In genomic region chr12:112303004-112303403, GRCh38 we compare ENCODE assay signal across 8 cellular contexts.
DNase-seq lines count a peak whose midpoint lies in the region; ATAC-seq and TF ChIP-seq lines count a peak whose summit lies in the region.

No MANE protein-coding gene starts in this region.

- no peak overlapping the region for H3K4me3 ChIP-seq in heart right ventricle

- H3K9me3 Mint-ChIP-seq in endothelial cell (ENCODE audit: unreplicated experiment) = no peaks in the 10 kb centered on the region

- peaks cover 0 to 76% (median 12%) of the 10 kb centered on the region in 9 donors for H3K36me3 ChIP-seq in heart right ventricle

- H3K9me3 ChIP-seq in heart right ventricle = no peaks in the 10 kb centered on the region

- H3K4me1 ChIP-seq in heart right ventricle = peaks cover 0 to 24% (median 9%) of the 10 kb centered on the region in 9 donors

- H3K27me3 Mint-ChIP-seq in endothelial cell (ENCODE audit: unreplicated experiment) = peaks cover 1% of the 10 kb centered on the region

- peaks cover 7% of the 10 kb centered on the region for H3K4me1 Mint-ChIP-seq in endothelial cell (ENCODE audit: unreplicated experiment)

- no peak overlapping the region for H3K27ac ChIP-seq in heart right ventricle

- H3K27me3 ChIP-seq in heart right ventricle = no peaks in the 10 kb centered on the region

- intact Hi-C loops in heart right ventricle (cut with DNase I) = loop anchor here in 1 of 10 donors (10.0 kb wide), 1 partner anchor 82 kb away; the partner anchor contains the start of gene HECTD4

- DNase-seq in T1000 (lab: John Stamatoyannopoulos, UW) (peak; percentile 60), dedifferentiated amniotic fluid mesenchymal stem cell (ENCODE audit: extremely low spot score) (peak; percentile 23), heart right ventricle (no peak), NCI-H2171 treated with DMSO at 0.1 percent for 48 hours (lab: John Stamatoyannopoulos, UW) (no peak), endothelial cell (ENCODE audit: low spot score) (no peak)
- DNase-seq in stimulated activated CD4-positive, alpha-beta T cell treated with anti-CD3 and anti-CD28 coated beads, Interleukin-2, amount 100 ng/mL, for 4 hours (ENCODE audit: low read depth) = peak; percentile 25

- no peak overlapping the region for H3K4me3 Mint-ChIP-seq in endothelial cell (ENCODE audit: unreplicated experiment)

- peaks cover 16% of the 10 kb centered on the region for H3K36me3 Mint-ChIP-seq in endothelial cell (ENCODE audit: low read depth, unreplicated experiment)

- peak; percentile 98 for ATAC-seq in GM18867 (IDR thresholded peaks at IDR 0.05; ENCODE audit: unreplicated experiment)
- ATAC-seq in HG02943 (IDR thresholded peaks at IDR 0.05; ENCODE audit: low read depth, unreplicated experiment) = peak; percentile 95
- no peak for ATAC-seq in heart right ventricle

- TF ChIP-seq CTCF in heart right ventricle (IDR thresholded peaks at IDR 0.05) (no peak), endothelial cell (IDR thresholded peaks at IDR 0.05; ENCODE audit: unreplicated experiment) (no peak)

- 57 to 60% methylated on average over 3 of the region's 3 CpGs for WGBS in heart right ventricle, 2 donors

- no peak overlapping the region for H3K27ac Mint-ChIP-seq in endothelial cell (ENCODE audit: unreplicated experiment)

Comparison
In these comparisons a context has a peak if more than half of its experiments do, and no peak if none do; other contexts are left out.
1. ATAC-seq: peak in GM18867 (single experiment) and HG02943 (single experiment); none in heart right ventricle (0 of 8).
2. DNase-seq: peak in T1000 (single experiment), dedifferentiated amniotic fluid mesenchymal stem cell (single experiment) and stimulated activated CD4-positive, alpha-beta T cell treated with anti-CD3 and anti-CD28 coated beads, Interleukin-2, amount 100 ng/mL, for 4 hours (single experiment); none in heart right ventricle (0 of 2), NCI-H2171 treated with DMSO at 0.1 percent for 48 hours (single experiment) and endothelial cell (single experiment).